ENCODE assay signal across 8 cellular contexts in genomic region chr10:22646291-22646926, GRCh38.
DNase-seq lines count a peak whose midpoint lies in the region; ATAC-seq and TF ChIP-seq lines count a peak whose summit lies in the region.

No MANE protein-coding gene starts in this region.

- DNase-seq in memory B cell (ENCODE audit: low spot score in 2 of 2) (no peak), osteoblast (ENCODE audit: insufficient read length, low spot score, missing footprints) (no peak), medulla oblongata (ENCODE audit: extremely low spot score) (no peak), NCI-H146 treated with DMSO at 0.1 percent for 48 hours (lab: John Stamatoyannopoulos, UW; ENCODE audit: unreplicated experiment) (no peak), NCI-H526 treated with DMSO at 0.1 percent for 48 hours (lab: John Stamatoyannopoulos, UW) (no peak)

- H3K36me3 ChIP-seq in osteoblast (ENCODE audit: insufficient read depth, low read length): no peaks in the 10 kb centered on the region

- H3K4me3 ChIP-seq in osteoblast (ENCODE audit: insufficient read depth, low read length): no peak overlapping the region

- H4K20me1 ChIP-seq in osteoblast (ENCODE audit: insufficient read depth, low read length): no peaks in the 10 kb centered on the region

- H3K4me2 ChIP-seq in osteoblast (ENCODE audit: insufficient read depth, low read length): no peak overlapping the region

- H3K4me3 Mint-ChIP-seq in memory B cell: peak overlapping the region; percentile 32

- H3K27me3 Mint-ChIP-seq in memory B cell: no peaks in the 10 kb centered on the region

- peak overlapping the region; percentile 81 for H3K27ac Mint-ChIP-seq in memory B cell

- peaks cover 20% of the 10 kb centered on the region for H3K4me1 ChIP-seq in osteoblast (ENCODE audit: insufficient read depth, low read length)

- peaks cover 71% of the 10 kb centered on the region for H3K4me1 Mint-ChIP-seq in memory B cell

- no peaks in the 10 kb centered on the region for H3K9me3 Mint-ChIP-seq in memory B cell

- no peaks in the 10 kb centered on the region for H3K9me3 ChIP-seq in osteoblast (ENCODE audit: low read depth, low read length)

- peaks cover 59% of the 10 kb centered on the region for H3K79me2 ChIP-seq in osteoblast (ENCODE audit: insufficient read depth, low read length)

- H3K27ac ChIP-seq in osteoblast (ENCODE audit: low read depth, low read length): no peak overlapping the region

- TF ChIP-seq CTCF in osteoblast (IDR thresholded peaks at IDR 0.05; ENCODE audit: extremely low read depth, low read depth, low read length): no peak

- peak; percentile 74 for ATAC-seq in GM18502 (IDR thresholded peaks at IDR 0.05; ENCODE audit: poor library complexity, unreplicated experiment)
- peak; percentile 36 for ATAC-seq in GM21526 (IDR thresholded peaks at IDR 0.05; ENCODE audit: low FRiP score, unreplicated experiment)
- ATAC-seq in HG03520 (IDR thresholded peaks at IDR 0.05; ENCODE audit: unreplicated experiment): peak; percentile 62
- ATAC-seq in memory B cell (ENCODE audit: low read depth): no peak

- no peak overlapping the region for H2AFZ ChIP-seq in osteoblast (ENCODE audit: low read length)

- no peaks in the 10 kb centered on the region for H3K27me3 ChIP-seq in osteoblast (ENCODE audit: insufficient read depth, low read length)

- H3K36me3 Mint-ChIP-seq in memory B cell: peaks cover 20% of the 10 kb centered on the region
